1 cellular context compared by ENCODE assay signal in genomic region chr21:17730782-17731181, GRCh38.
A peak's percentile ranks its signal among the peaks of the same experiment; 100 is the strongest.
TF ChIP-seq lines count a peak whose summit lies in the region.

No MANE protein-coding gene starts in this region.

TF ChIP-seq in K562, 482 proteins besides CTCF, POLR2A, EP300 and RAD21 (continued from another document):
- TF ChIP-seq ATF3 (IDR thresholded peaks at IDR 0.05) (peak; percentile 85), ATF3 (CRISPR knock-in tag; conservative IDR thresholded peaks at IDR 0.05) (no peak), ATF1 (CRISPR knock-in tag; IDR thresholded peaks at IDR 0.05) (no peak), ATF1 (tag; IDR thresholded peaks at IDR 0.05) (0 out of 2 replicates have a peak, but pooled peaks have one; percentile 12), NRF1 (conservative IDR thresholded peaks at IDR 0.05 in 1 of 2, IDR thresholded peaks at IDR 0.05 in 1 of 2) (no peak), CEBPG (CRISPR knock-in tag; IDR thresholded peaks at IDR 0.05) (no peak), CEBPG (tag; conservative IDR thresholded peaks at IDR 0.05 in 1 of 2, IDR thresholded peaks at IDR 0.05 in 1 of 2) (peak; percentile 84 to 92), PHF20 (IDR thresholded peaks at IDR 0.05; ENCODE audit: partially characterized antibody) (no peak), NR4A1 (CRISPR knock-in tag; IDR thresholded peaks at IDR 0.05) (no peak), NR4A1 (tag; IDR thresholded peaks at IDR 0.05) (no peak), POLR2AphosphoS2 (IDR thresholded peaks at IDR 0.05; ENCODE audit: low read length) (no peak), FOSL1 (tag; conservative IDR thresholded peaks at IDR 0.05) (no peak), CLOCK (CRISPR knock-in tag; IDR thresholded peaks at IDR 0.05; ENCODE audit: borderline replicate concordance) (no peak), ZFP36 (IDR thresholded peaks at IDR 0.05; ENCODE audit: low read depth, low read length, partially characterized antibody) (no peak), ATF7 (IDR thresholded peaks at IDR 0.05) (peak; percentile 70; the same call in 1 of the 2 replicates), NR1H2 (CRISPR knock-in tag; IDR thresholded peaks at IDR 0.05) (no peak), ZNF324 (CRISPR knock-in tag; IDR thresholded peaks at IDR 0.05) (no peak), ZBTB40 (IDR thresholded peaks at IDR 0.05) (no peak), ZBTB40 (CRISPR knock-in tag; IDR thresholded peaks at IDR 0.05) (no peak), IRF2 (CRISPR knock-in tag; IDR thresholded peaks at IDR 0.05) (no peak), CEBPB (tag; IDR thresholded peaks at IDR 0.05) (peak; percentile 81)
TF ChIP-seq in K562: peak in this region for 8.
